Comparison of ENCODE assay signal across 15 cellular contexts in genomic region chr12:56591111-56591510, GRCh38. TPM values are rescaled to one million over a fixed set of nuclear protein-coding genes. Genes with fewer than 3 reads are reported as not detected.
DNase-seq lines count a peak whose midpoint lies in the region; ATAC-seq and TF ChIP-seq lines count a peak whose summit lies in the region.
"Had no signal": no experiment of that assay in that cellular context is flagged by ENCODE, and none has a peak within 500 bp of the region (broad histone marks: within the 10 kb centered on the region; RNA-seq: fewer than 3 reads in every experiment).

No MANE protein-coding gene starts in this region.

- WGBS in heart left ventricle, 4 donors, result 78 to 85% (median 81%) methylated on average over 5 of the region's 5 CpGs

- H3K27ac Mint-ChIP-seq in nephron, result peak overlapping the region in 2 of 3 experiments; percentile 17 to 47

- H3K9me3 ChIP-seq in heart left ventricle, result no peaks in the 10 kb centered on the region
- H3K9me3 ChIP-seq: BLaER1 treated with 17β-estradiol and CSF1 and Interleukin-3, amounts not matched to agents 10 nM and 100 nM; suprapubic skin had no signal

- intact Hi-C loops in heart left ventricle (cut with DNase I), result loop anchor here in 3 of 10 donors (5.0 kb wide), 3 partner anchors 74 to 84 kb away; no protein-coding TSS in a partner anchor

- H3K27me3 Mint-ChIP-seq in nephron (ENCODE audit: low read depth), result no peaks in the 10 kb centered on the region

- H3K4me1 ChIP-seq in heart left ventricle, result peaks cover 0 to 17% (median 7%) of the 10 kb centered on the region in 12 donors

- no peak overlapping the region for H3K4me3 Mint-ChIP-seq in nephron

- ATAC-seq in heart left ventricle, result no peak

- no peak overlapping the region for H3K4me3 ChIP-seq in GM06990 (replicated peaks; ENCODE audit: low read depth, low read length)
- no peak overlapping the region for H3K4me3 ChIP-seq in heart left ventricle
- H3K4me3 ChIP-seq: BLaER1 treated with 17β-estradiol and CSF1 and Interleukin-3, amounts not matched to agents 10 nM and 100 nM; suprapubic skin had no signal

- no peak for TF ChIP-seq POLR2A in heart left ventricle (IDR thresholded peaks at IDR 0.05)

- H3K27me3 ChIP-seq in GM06990 (replicated peaks; ENCODE audit: control insufficient read depth, insufficient read depth, low read length) (no peaks in the 10 kb centered on the region), heart left ventricle (no peaks in the 10 kb centered on the region)
- H3K27me3 ChIP-seq: BLaER1 treated with 17β-estradiol and CSF1 and Interleukin-3, amounts not matched to agents 10 nM and 100 nM; suprapubic skin had no signal

- H3K36me3 ChIP-seq in GM06990 (ENCODE audit: control insufficient read depth, insufficient read depth, low read length) (peaks cover 2% of the 10 kb centered on the region; the same call in 1 of the 2 replicates), heart left ventricle (peaks cover 0 to 82% (median 54%) of the 10 kb centered on the region in 9 donors)

- H3K9me3 Mint-ChIP-seq in nephron, result no peaks in the 10 kb centered on the region

- H3K36me3 Mint-ChIP-seq in nephron (ENCODE audit: low read depth), result peaks cover 31% of the 10 kb centered on the region

- TF ChIP-seq CTCF in GM06990 (IDR thresholded peaks at IDR 0.05; ENCODE audit: insufficient read depth, low read length, poor library complexity, severe bottlenecking) (peak; percentile 4), nephron (IDR thresholded peaks at IDR 0.05; ENCODE audit: unreplicated experiment in 3 of 3) (no peak), heart left ventricle (IDR thresholded peaks at IDR 0.05) (no peak)

- DNase-seq in GM06990 (ENCODE audit: extremely low read depth, insufficient read length), result no peak
- DNase-seq in NCI-H2029 treated with DMSO at 0.1 percent for 48 hours (lab: John Stamatoyannopoulos, UW), result peak; percentile 86
- DNase-seq in SHP77 (lab: John Stamatoyannopoulos, UW), result peak; percentile 63 to 78
- no peak for DNase-seq in H4 (ENCODE audit: low spot score)
- DNase-seq in activated gamma-delta T cell (lab: John Stamatoyannopoulos, UW), result no peak
- DNase-seq in HCEC 1CT, result no peak
- DNase-seq in heart left ventricle, result no peak
- DNase-seq: activated T-cell treated with anti-CD3 and anti-CD28 coated beads for 4 hours; cortex of kidney; NK-92 treated with Interleukin-12 subunit alpha and Interleukin-12 subunit beta, amount 100 ng/mL, for 24 hours; small intestine had no signal

- no peak overlapping the region for H3K27ac ChIP-seq in heart left ventricle
- H3K27ac ChIP-seq: BLaER1 treated with 17β-estradiol and CSF1 and Interleukin-3, amounts not matched to agents 10 nM and 100 nM; suprapubic skin; VCaP had no signal

- H3K4me1 Mint-ChIP-seq in nephron, result peaks cover 26% of the 10 kb centered on the region

RNA-seq across cellular contexts. Expression of gene BAZ2A, which starts 39.0 kb away (rescaled TPM):
- 22.2 and 28.4 TPM in 2 replicates for total RNA-seq in H4 (2014; rRNA removed; shearing (Covaris generic))
- total RNA-seq in heart left ventricle, result 10 to 100 TPM; 28.0 to 71.5 (median 44.5) TPM
- polyA plus RNA-seq in heart left ventricle, result 10 to 100 TPM; 25.2 to 34.1 TPM

RNA-seq across cellular contexts. Expression of gene ATP5F1B, which starts 54.7 kb away (rescaled TPM):
- total RNA-seq in H4 (2014; rRNA removed; shearing (Covaris generic)), result 765 and 888 TPM in 2 replicates
- 1,000 to 10,000 TPM; 1,755 to 3,502 (median 2,732) TPM for total RNA-seq in heart left ventricle
- polyA plus RNA-seq in heart left ventricle, result 1,000 to 10,000 TPM; 1,436 to 2,223 TPM

Comparison
In these comparisons a context has a peak if more than half of its experiments do, and no peak if none do; other contexts are left out.
1. DNase-seq: peak in NCI-H2029 treated with DMSO at 0.1 percent for 48 hours (single experiment) and SHP77 (2 of 2); none in GM06990 (single experiment), H4 (single experiment), activated gamma-delta T cell (single experiment), HCEC 1CT (single experiment) and heart left ventricle (0 of 5).